In the genomic region with DNA sequence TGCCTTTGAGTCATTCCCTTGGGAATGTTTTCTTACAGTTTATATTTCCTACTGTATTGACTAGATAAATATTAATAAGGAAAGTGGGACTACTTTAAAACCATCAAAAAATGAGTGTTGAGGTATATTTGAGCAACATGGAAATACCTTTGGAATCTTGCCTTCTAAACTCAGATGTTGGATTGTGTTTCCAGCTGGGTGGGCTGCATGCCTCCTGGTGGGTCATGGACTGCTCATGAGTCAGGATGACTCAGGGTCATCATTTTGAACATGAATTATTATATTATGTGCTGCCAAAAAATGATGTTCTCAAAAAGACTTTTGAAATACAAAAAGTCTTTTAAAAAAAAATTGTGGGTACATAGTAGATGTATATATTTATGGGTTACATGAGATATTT, we compare ENCODE assay signal across 20 cellular contexts. TPM values are rescaled to one million over a fixed set of nuclear protein-coding genes. Genes with fewer than 3 reads are reported as not detected.
A peak's percentile ranks its signal among the peaks of the same experiment; 100 is the strongest.
DNase-seq lines count a peak whose midpoint lies in the region; ATAC-seq, FAIRE-seq and TF ChIP-seq lines count a peak whose summit lies in the region.
"Had no signal": no experiment of that assay in that cellular context is flagged by ENCODE, and none has a peak within 500 bp of the region (broad histone marks: within the 10 kb centered on the region; RNA-seq: fewer than 3 reads in every experiment).

No MANE protein-coding gene starts in this region.

- TF ChIP-seq RAD21 in GM12878 (IDR thresholded peaks at IDR 0.05; ENCODE audit: insufficient read depth, low read depth, low read length) = no peak

- RAD21 ChIA-PET in GM12878 (lab: Charles Lee; ENCODE audit: unreplicated experiment) = no interaction called here

- CTCF ChIA-PET in GM12878 (lab: Yijun Ruan, JAX) = interaction anchor here (1.1 to 2.4 kb wide), 2 partner anchors 18 to 22 kb away, joined by 3 to 12 read pairs; no protein-coding TSS in a partner anchor

- TF ChIP-seq POLR2A in GM12878 (IDR thresholded peaks at IDR 0.05; ENCODE audit: low read depth, low read length) = no peak

- DNase-seq in CD4-positive, CD25-positive, alpha-beta regulatory T cell = no peak
- DNase-seq in MG63 (peak; percentile 76), GM12878 (ENCODE audit: low read depth, low spot score) (no peak), hepatic stellate cell (ENCODE audit: low spot score) (peak; percentile 33), HT-29 (ENCODE audit: low spot score) (no peak), NCI-H2029 (lab: John Stamatoyannopoulos, UW) (no peak), D721Med (ENCODE audit: insufficient read length, low spot score) (no peak)
- DNase-seq: activated B cell treated with CpG ODN at 0.5 μM for 24 hours; activated CD8-positive, alpha-beta memory T cell treated with anti-CD3 and anti-CD28 coated beads, Interleukin-2, amount 10 ng/mL, durations not matched to agents 7 days and 5 days; activated gamma-delta T cell treated with Interleukin-2 at 50 U/mL for 16 hours; body of pancreas; foreskin melanocyte; KBM-7; NCI-H1417 treated with DMSO at 0.1 percent for 48 hours; NCI-H510A; stimulated activated CD4-positive, alpha-beta T cell treated with anti-CD3 and anti-CD28 coated beads, Interleukin-4, amount 100 ng/mL, for 24 hours; T-cell had no signal

- intact Hi-C loops in GM12878 (cut with micrococcal nuclease; ENCODE audit: unreplicated experiment) = loop anchor here (5.0 kb wide), 1 partner anchor 44 kb away; no protein-coding TSS in a partner anchor

- no peak overlapping the region for H3K4me3 ChIP-seq in CD4-positive, CD25-positive, alpha-beta regulatory T cell (ENCODE audit: low read depth, low read length)
- H3K4me3 ChIP-seq in MG63 (no peak overlapping the region), GM12878 (no peak overlapping the region)
- H3K4me3 ChIP-seq: body of pancreas had no signal

- no peaks in the 10 kb centered on the region for H3K27me3 ChIP-seq in CD4-positive, CD25-positive, alpha-beta regulatory T cell (ENCODE audit: control insufficient read depth, insufficient read depth, low read length)
- no peaks in the 10 kb centered on the region for H3K27me3 ChIP-seq in MG63
- no peaks in the 10 kb centered on the region for H3K27me3 ChIP-seq in GM12878 (replicated peaks in 1 of 2; ENCODE audit: control insufficient read depth in 2 of 2, insufficient read depth in 2 of 2, low read length in 1 of 2)
- H3K27me3 ChIP-seq: body of pancreas had no signal

- ATAC-seq in CD4-positive, CD25-positive, alpha-beta regulatory T cell (ENCODE audit: low read depth in 2 of 2) = no peak
- no peak for ATAC-seq in GM12878
- ATAC-seq in GM19452 (IDR thresholded peaks at IDR 0.05; ENCODE audit: unreplicated experiment) = no peak
- ATAC-seq: activated CD8-positive, alpha-beta memory T cell treated with anti-CD3 and anti-CD28 coated beads, Interleukin-2, amount 10 ng/mL, durations not matched to agents 7 days and 5 days; body of pancreas; sciatic nerve; T-cell had no signal

- peaks cover 0 to 2% (median 0%) of the 10 kb centered on the region in 7 donors for H3K9me3 Mint-ChIP-seq in CD4-positive, CD25-positive, alpha-beta regulatory T cell
- H3K9me3 Mint-ChIP-seq: activated B cell treated with CpG ODN at 0.5 μM for 24 hours, T-cell had no signal

- no peak overlapping the region for H3K4me3 Mint-ChIP-seq in CD4-positive, CD25-positive, alpha-beta regulatory T cell
- H3K4me3 Mint-ChIP-seq: activated B cell treated with CpG ODN at 0.5 μM for 24 hours; activated CD8-positive, alpha-beta memory T cell treated with anti-CD3 and anti-CD28 coated beads, Interleukin-2, amount 10 ng/mL, durations not matched to agents 7 days and 5 days; T-cell; type B pancreatic cell had no signal

- SMC1A ChIA-PET in GM12878 (lab: Charles Lee; ENCODE audit: uncharacterized antibody, unreplicated experiment) = interaction anchor here (1.6 to 4.7 kb wide), 4 partner anchors 19 to 42 kb away, joined by 8 to 60 read pairs (median 16); no protein-coding TSS in a partner anchor

- no peaks in the 10 kb centered on the region for H3K27me3 Mint-ChIP-seq in CD4-positive, CD25-positive, alpha-beta regulatory T cell
- H3K27me3 Mint-ChIP-seq: activated B cell treated with CpG ODN at 0.5 μM for 24 hours; activated CD8-positive, alpha-beta memory T cell treated with anti-CD3 and anti-CD28 coated beads, Interleukin-2, amount 10 ng/mL, durations not matched to agents 7 days and 5 days; T-cell; type B pancreatic cell had no signal

- peaks cover 19% of the 10 kb centered on the region for H3K36me3 Mint-ChIP-seq in CD4-positive, CD25-positive, alpha-beta regulatory T cell

- no peaks in the 10 kb centered on the region for H3K9me3 ChIP-seq in CD4-positive, CD25-positive, alpha-beta regulatory T cell (ENCODE audit: control insufficient read depth in 2 of 2, low read length in 2 of 2)
- H3K9me3 ChIP-seq in MG63 (no peaks in the 10 kb centered on the region; the same call in 1 of the 2 replicates), GM12878 (replicated peaks; ENCODE audit: control insufficient read depth, insufficient read depth, low read length) (no peaks in the 10 kb centered on the region)
- H3K9me3 ChIP-seq: body of pancreas had no signal

- H3K36me3 ChIP-seq in CD4-positive, CD25-positive, alpha-beta regulatory T cell (ENCODE audit: control insufficient read depth, insufficient read depth, low read length) = peaks cover 13% of the 10 kb centered on the region
- H3K36me3 ChIP-seq in MG63 = no peaks in the 10 kb centered on the region
- peaks cover 0 to 4% of the 10 kb centered on the region in 2 experiments; a peak in 2 of 4 replicates for H3K36me3 ChIP-seq in GM12878 (ENCODE audit: control insufficient read depth in 2 of 2, insufficient read depth in 2 of 2, low read length in 1 of 2)

- in situ Hi-C loops in GM12878 (cut with MboI) = no loop called here

- H2AFZ ChIP-seq in GM12878 (ENCODE audit: control insufficient read depth, low read depth, low read length) = no peak overlapping the region

- peaks cover 43% of the 10 kb centered on the region for H3K4me1 ChIP-seq in CD4-positive, CD25-positive, alpha-beta regulatory T cell (ENCODE audit: control insufficient read depth, insufficient read depth, low read length, poor library complexity, severe bottlenecking)
- H3K4me1 ChIP-seq in GM12878 (ENCODE audit: control insufficient read depth, insufficient read depth, low read length) = peaks cover 29% of the 10 kb centered on the region

- no peak overlapping the region for H3K27ac ChIP-seq in CD4-positive, CD25-positive, alpha-beta regulatory T cell (ENCODE audit: insufficient read depth, low read length, poor library complexity, severe bottlenecking)
- H3K27ac ChIP-seq in GM12878 (ENCODE audit: control insufficient read depth, insufficient read depth) = no peak overlapping the region
- H3K27ac ChIP-seq: body of pancreas had no signal

- no peak for FAIRE-seq in GM12878 (lab: Jason Lieb, UNC)
- no peak for FAIRE-seq in D721Med (lab: Jason Lieb, UNC)

- no TSS peak for BruUV-seq in GM12878 (replicated peaks; lab: Mats Ljungman, UMichigan)

- H3K4me2 ChIP-seq in GM12878 (ENCODE audit: control insufficient read depth, insufficient read depth) = no peak overlapping the region

- H3K4me1 Mint-ChIP-seq in CD4-positive, CD25-positive, alpha-beta regulatory T cell = peaks cover 34 to 83% (median 69%) of the 10 kb centered on the region in 4 donors

- POLR2A ChIA-PET in GM12878 (lab: Charles Lee) = no interaction called here

- no peak for TF ChIP-seq EP300 in GM12878 (IDR thresholded peaks at IDR 0.05; ENCODE audit: borderline replicate concordance in 1 of 2, control insufficient read depth in 1 of 2, low read depth in 2 of 2, low read length in 2 of 2)

- no peak overlapping the region for H3K9ac ChIP-seq in GM12878 (ENCODE audit: control insufficient read depth, insufficient read depth, low read length)

- H3K79me2 ChIP-seq in GM12878 (ENCODE audit: control insufficient read depth, insufficient read depth, low read length) = peaks cover 51% of the 10 kb centered on the region

- H4K20me1 ChIP-seq in GM12878 (ENCODE audit: control insufficient read depth, insufficient read depth) = no peaks in the 10 kb centered on the region

- peak overlapping the region in 2 of 3 donors; percentile 18 to 39 for H3K27ac Mint-ChIP-seq in CD4-positive, CD25-positive, alpha-beta regulatory T cell
- H3K27ac Mint-ChIP-seq: activated B cell treated with CpG ODN at 0.5 μM for 24 hours; activated CD8-positive, alpha-beta memory T cell treated with anti-CD3 and anti-CD28 coated beads, Interleukin-2, amount 10 ng/mL, durations not matched to agents 7 days and 5 days; type B pancreatic cell had no signal

- no peak for TF ChIP-seq CTCF in GM12878 (IDR thresholded peaks at IDR 0.05 in 2 of 3, conservative IDR thresholded peaks at IDR 0.05 in 1 of 3; ENCODE audit: control insufficient read depth in 2 of 3, extremely low read depth in 1 of 3, insufficient read depth in 1 of 3, low read depth in 3 of 3, low read length in 3 of 3)
- TF ChIP-seq CTCF in D721Med (IDR thresholded peaks at IDR 0.05; ENCODE audit: insufficient read depth, missing control alignments) = no peak

RNA-seq across cellular contexts. Expression of gene APH1B, which starts 41.1 kb away (rescaled TPM):
- total RNA-seq in CD4-positive, CD25-positive, alpha-beta regulatory T cell = 19.0 TPM
- polyA plus RNA-seq in CD4-positive, CD25-positive, alpha-beta regulatory T cell = 10 to 100 TPM in 2 of 4 donors, 1 to 10 TPM in 2; 9.1 to 16.2 (median 11.6) TPM
- total RNA-seq in MG63 (2014; rRNA removed; shearing (Covaris generic); ENCODE audit: low replicate concordance) = 0.84 and 5.2 TPM in 2 replicates
- 26.8 and 31.2 TPM in 2 replicates for total RNA-seq in GM12878 (2013; cell fraction: nucleolus; rRNA removed)
- total RNA-seq in GM12878 (2014; rRNA removed) (8.8 and 9.8 TPM in 2 replicates), GM12878 (2014; rRNA removed; fragmentation: Illumina TruSeq; extraction: Trizol) (8.8 and 9.1 TPM in 2 replicates), GM12878 (2021) (11.5 and 14.3 TPM in 2 replicates)
- polyA plus RNA-seq in GM12878 (2011; ENCODE audit: low read depth) = 4.1 TPM
- polyA plus RNA-seq in GM12878 (2011; rRNA removed) (5.0 and 6.1 TPM in 2 replicates), GM12878 (2014; fragmentation: Illumina TruSeq; extraction: Trizol) (7.9 and 11.2 TPM in 2 replicates), GM12878 (2014; fragmentation: Nextera tagmentation; extraction: Ambion mirVana) (10 to 100 TPM; 12.9 to 17.6 TPM), GM12878 (2014; rRNA removed) (6.3 and 9.3 TPM in 2 replicates), GM12878 (2016; fragmentation: Nextera tagmentation; extraction: Ambion mirVana) (10 to 100 TPM; 14.4 to 20.8 TPM)
- 3.0 and 3.1 TPM in 2 replicates for polyA plus RNA-seq in GM12878 (2011; cell fraction: cytosol; rRNA removed)
- 3.8 and 5.9 TPM in 2 replicates for polyA plus RNA-seq in GM12878 (2011; cell fraction: nucleus; rRNA removed)
- 5.7 and 7.9 TPM in 2 replicates for polyA plus RNA-seq in GM12878 (2012)
- polyA minus RNA-seq in GM12878 (2011; rRNA and poly(A)+ RNA removed) = 2.9 and 4.4 TPM in 2 replicates
- polyA minus RNA-seq in GM12878 (2011; cell fraction: cytosol; rRNA and poly(A)+ RNA removed) = 3.1 and 4.9 TPM in 2 replicates
- polyA minus RNA-seq in GM12878 (2011; cell fraction: nucleus; rRNA and poly(A)+ RNA removed) = 2.9 and 3.8 TPM in 2 replicates
- total RNA-seq in HT-29 (2014; rRNA removed; shearing (Covaris generic)) = 1.5 and 1.7 TPM in 2 replicates

RNA-seq across cellular contexts. Expression of gene RAB8B, which starts 46.9 kb away (rescaled TPM):
- 114 TPM for total RNA-seq in CD4-positive, CD25-positive, alpha-beta regulatory T cell
- polyA plus RNA-seq in CD4-positive, CD25-positive, alpha-beta regulatory T cell = 10 to 100 TPM; 67.4 to 82.4 (median 74.4) TPM
- 14.4 and 16.0 TPM in 2 replicates for total RNA-seq in MG63 (2014; rRNA removed; shearing (Covaris generic); ENCODE audit: low replicate concordance)
- total RNA-seq in GM12878 (2013; cell fraction: nucleolus; rRNA removed) = 40.8 and 42.3 TPM in 2 replicates
- total RNA-seq in GM12878 (2014; rRNA removed) (52.0 and 71.2 TPM in 2 replicates), GM12878 (2014; rRNA removed; fragmentation: Illumina TruSeq; extraction: Trizol) (98.5 and 104 TPM in 2 replicates), GM12878 (2021) (71.7 and 73.1 TPM in 2 replicates)
- polyA plus RNA-seq in GM12878 (2011; ENCODE audit: low read depth) = 23.3 TPM
- polyA plus RNA-seq in GM12878 (2011; rRNA removed) (76.0 and 120 TPM in 2 replicates), GM12878 (2014; fragmentation: Illumina TruSeq; extraction: Trizol) (76.4 and 123 TPM in 2 replicates), GM12878 (2014; fragmentation: Nextera tagmentation; extraction: Ambion mirVana) (10 to 100 TPM; 17.8 to 26.0 TPM), GM12878 (2014; rRNA removed) (49.0 and 53.4 TPM in 2 replicates), GM12878 (2016; fragmentation: Nextera tagmentation; extraction: Ambion mirVana) (10 to 100 TPM; 64.0 to 66.3 TPM)
- 25.1 and 48.1 TPM in 2 replicates for polyA plus RNA-seq in GM12878 (2011; cell fraction: cytosol; rRNA removed)
- polyA plus RNA-seq in GM12878 (2011; cell fraction: nucleus; rRNA removed) = 32.8 and 39.5 TPM in 2 replicates
- polyA plus RNA-seq in GM12878 (2012) = 47.5 and 47.8 TPM in 2 replicates
- polyA minus RNA-seq in GM12878 (2011; rRNA and poly(A)+ RNA removed) = 71.1 and 79.5 TPM in 2 replicates
- 107 and 133 TPM in 2 replicates for polyA minus RNA-seq in GM12878 (2011; cell fraction: cytosol; rRNA and poly(A)+ RNA removed)
- 11.1 and 13.0 TPM in 2 replicates for polyA minus RNA-seq in GM12878 (2011; cell fraction: nucleus; rRNA and poly(A)+ RNA removed)
- 1.6 and 3.4 TPM in 2 replicates for total RNA-seq in HT-29 (2014; rRNA removed; shearing (Covaris generic))

Comparison
In these comparisons a context has a peak if more than half of its experiments do, and no peak if none do; other contexts are left out.
1. DNase-seq: peak in MG63 (single experiment) and hepatic stellate cell (single experiment); none in CD4-positive, CD25-positive, alpha-beta regulatory T cell (0 of 3), GM12878 (single experiment), HT-29 (single experiment), NCI-H2029 (single experiment) and D721Med (single experiment).